In genomic region chr13:40664100-40665060, GRCh38 we compare ENCODE assay signal across 8 cellular contexts. TPM values are rescaled to one million over a fixed set of nuclear protein-coding genes. Genes with fewer than 3 reads are reported as not detected.
DNase-seq lines count a peak whose midpoint lies in the region; ATAC-seq and TF ChIP-seq lines count a peak whose summit lies in the region.

No MANE protein-coding gene starts in this region.

- H3K27me3 ChIP-seq in right atrium auricular region, result no peaks in the 10 kb centered on the region
- H3K27me3 ChIP-seq in rectal smooth muscle tissue (ENCODE audit: control insufficient read depth, insufficient read depth, low read length), result no peaks in the 10 kb centered on the region

- H3K4me3 ChIP-seq in right atrium auricular region, result peak overlapping the region; percentile 67 to 74
- H3K4me3 ChIP-seq in rectal smooth muscle tissue (ENCODE audit: low read length), result peak overlapping the region; percentile 92

- H3K27ac ChIP-seq in adipose tissue (ENCODE audit: low read depth, low read length) (peak overlapping the region; percentile 93), right atrium auricular region (peak overlapping the region; percentile 91 to 96), rectal smooth muscle tissue (ENCODE audit: low read depth, low read length) (peak overlapping the region; percentile 88)

- H3K36me3 ChIP-seq in right atrium auricular region (no peaks in the 10 kb centered on the region), rectal smooth muscle tissue (ENCODE audit: control insufficient read depth, insufficient read depth, low read length) (no peaks in the 10 kb centered on the region)

- TF ChIP-seq CTCF in right atrium auricular region (IDR thresholded peaks at IDR 0.05), result no peak

- peak; percentile 65 for TF ChIP-seq POLR2A in GM15510 (IDR thresholded peaks at IDR 0.05; ENCODE audit: borderline replicate concordance, extremely low read depth, insufficient read length)

- H3K4me1 ChIP-seq in right atrium auricular region, result peaks cover 0 to 54% of the 10 kb centered on the region in 2 donors
- H3K4me1 ChIP-seq in rectal smooth muscle tissue (ENCODE audit: control insufficient read depth, insufficient read depth, low read length), result peaks cover 17% of the 10 kb centered on the region

- ATAC-seq in HG02981 (IDR thresholded peaks at IDR 0.05; ENCODE audit: unreplicated experiment), result peak; percentile 17

- peak overlapping the region; percentile 94 for H3K9ac ChIP-seq in rectal smooth muscle tissue (ENCODE audit: low read length)

- DNase-seq in SKM-1 treated with dmso at 0.1 percent for 144 hours (lab: John Stamatoyannopoulos, UW; ENCODE audit: unreplicated experiment) (peak; percentile 62), right atrium auricular region (ENCODE audit: low spot score) (peak; percentile 82), NCI-H2081 (lab: John Stamatoyannopoulos, UW) (no peak), NCI-H2196 treated with DMSO at 0.1 percent for 48 hours (lab: John Stamatoyannopoulos, UW; ENCODE audit: unreplicated experiment) (no peak)

- no peaks in the 10 kb centered on the region for H3K9me3 ChIP-seq in right atrium auricular region

- 1 to 2% (median 2%) methylated on average over 71 to 87 of the region's 87 CpGs for WGBS in adipose tissue, 3 donors

RNA-seq across cellular contexts. Expression of gene FOXO1, which starts 2.1 kb away (rescaled TPM):
- polyA plus RNA-seq in adipose tissue, result 10 to 100 TPM; 10.3 to 33.0 (median 18.0) TPM
- 10 to 100 TPM; 17.3 to 32.7 TPM for total RNA-seq in right atrium auricular region

Comparison
In these comparisons a context has a peak if more than half of its experiments do, and no peak if none do; other contexts are left out.
1. DNase-seq: peak in SKM-1 treated with dmso at 0.1 percent for 144 hours (single experiment) and right atrium auricular region (single experiment); none in NCI-H2081 (0 of 2) and NCI-H2196 treated with DMSO at 0.1 percent for 48 hours (single experiment).
2. Peak in every context shown above with its lines, with median percentiles within 50 percentile points of each other: H3K27ac ChIP-seq.